Comparison of ENCODE assay signal across 1 cellular context in genomic region chr4:86098691-86099090, GRCh38.
TF ChIP-seq lines count a peak whose summit lies in the region.

No MANE protein-coding gene starts in this region.

TF ChIP-seq in GM12878, 131 proteins besides CTCF, POLR2A, EP300 and RAD21 (continued from another document):
- TF ChIP-seq, protein P1, sequence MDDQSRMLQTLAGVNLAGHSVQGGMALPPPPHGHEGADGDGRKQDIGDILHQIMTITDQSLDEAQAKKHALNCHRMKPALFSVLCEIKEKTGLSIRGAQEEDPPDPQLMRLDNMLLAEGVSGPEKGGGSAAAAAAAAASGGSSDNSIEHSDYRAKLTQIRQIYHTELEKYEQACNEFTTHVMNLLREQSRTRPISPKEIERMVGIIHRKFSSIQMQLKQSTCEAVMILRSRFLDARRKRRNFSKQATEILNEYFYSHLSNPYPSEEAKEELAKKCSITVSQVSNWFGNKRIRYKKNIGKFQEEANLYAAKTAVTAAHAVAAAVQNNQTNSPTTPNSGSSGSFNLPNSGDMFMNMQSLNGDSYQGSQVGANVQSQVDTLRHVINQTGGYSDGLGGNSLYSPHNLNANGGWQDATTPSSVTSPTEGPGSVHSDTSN (IDR thresholded peaks at IDR 0.05; ENCODE audit: insufficient replicate concordance, low read depth, low read length): no peak
- TF ChIP-seq CHD2 (IDR thresholded peaks at IDR 0.05; ENCODE audit: borderline replicate concordance, low read depth, low read length): no peak
- TF ChIP-seq IRF4 (IDR thresholded peaks at IDR 0.05; ENCODE audit: low read depth, low read length): no peak
- TF ChIP-seq, protein P2, sequence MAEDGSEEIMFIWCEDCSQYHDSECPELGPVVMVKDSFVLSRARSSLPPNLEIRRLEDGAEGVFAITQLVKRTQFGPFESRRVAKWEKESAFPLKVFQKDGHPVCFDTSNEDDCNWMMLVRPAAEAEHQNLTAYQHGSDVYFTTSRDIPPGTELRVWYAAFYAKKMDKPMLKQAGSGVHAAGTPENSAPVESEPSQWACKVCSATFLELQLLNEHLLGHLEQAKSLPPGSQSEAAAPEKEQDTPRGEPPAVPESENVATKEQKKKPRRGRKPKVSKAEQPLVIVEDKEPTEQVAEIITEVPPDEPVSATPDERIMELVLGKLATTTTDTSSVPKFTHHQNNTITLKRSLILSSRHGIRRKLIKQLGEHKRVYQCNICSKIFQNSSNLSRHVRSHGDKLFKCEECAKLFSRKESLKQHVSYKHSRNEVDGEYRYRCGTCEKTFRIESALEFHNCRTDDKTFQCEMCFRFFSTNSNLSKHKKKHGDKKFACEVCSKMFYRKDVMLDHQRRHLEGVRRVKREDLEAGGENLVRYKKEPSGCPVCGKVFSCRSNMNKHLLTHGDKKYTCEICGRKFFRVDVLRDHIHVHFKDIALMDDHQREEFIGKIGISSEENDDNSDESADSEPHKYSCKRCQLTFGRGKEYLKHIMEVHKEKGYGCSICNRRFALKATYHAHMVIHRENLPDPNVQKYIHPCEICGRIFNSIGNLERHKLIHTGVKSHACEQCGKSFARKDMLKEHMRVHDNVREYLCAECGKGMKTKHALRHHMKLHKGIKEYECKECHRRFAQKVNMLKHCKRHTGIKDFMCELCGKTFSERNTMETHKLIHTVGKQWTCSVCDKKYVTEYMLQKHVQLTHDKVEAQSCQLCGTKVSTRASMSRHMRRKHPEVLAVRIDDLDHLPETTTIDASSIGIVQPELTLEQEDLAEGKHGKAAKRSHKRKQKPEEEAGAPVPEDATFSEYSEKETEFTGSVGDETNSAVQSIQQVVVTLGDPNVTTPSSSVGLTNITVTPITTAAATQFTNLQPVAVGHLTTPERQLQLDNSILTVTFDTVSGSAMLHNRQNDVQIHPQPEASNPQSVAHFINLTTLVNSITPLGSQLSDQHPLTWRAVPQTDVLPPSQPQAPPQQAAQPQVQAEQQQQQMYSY (CRISPR knock-in tag; IDR thresholded peaks at IDR 0.05): no peak
- TF ChIP-seq EZH2 (IDR thresholded peaks at IDR 0.05; ENCODE audit: borderline replicate concordance, control insufficient read depth, low read depth, low read length): no peak
